8 cellular contexts compared by ENCODE assay signal in genomic region chr17:45640141-45640850, GRCh38.
DNase-seq lines count a peak whose midpoint lies in the region; ATAC-seq and TF ChIP-seq lines count a peak whose summit lies in the region.

No MANE protein-coding gene starts in this region.

- H3K4me3 Mint-ChIP-seq in activated CD8-positive, alpha-beta T cell treated with anti-CD3 and anti-CD28 coated beads for 36 hours, result no peak overlapping the region
- no peak overlapping the region for H3K4me3 Mint-ChIP-seq in naive thymus-derived CD8-positive, alpha-beta T cell

- no peak overlapping the region for H3K27ac ChIP-seq in HL-60 (replicated peaks)

- H3K4me3 ChIP-seq in HL-60 (replicated peaks; ENCODE audit: insufficient read depth, low read length), result no peak overlapping the region
- H3K4me3 ChIP-seq in epithelial cell of esophagus (ENCODE audit: low read length), result no peak overlapping the region

- POLR2A ChIA-PET in activated CD8-positive, alpha-beta T cell treated with anti-CD3 and anti-CD28 coated beads for 36 hours (lab: Charles Lee), result interaction anchor here (1.1 to 1.5 kb wide), 2 partner anchors 191 to 309 kb away, joined by 3 read pairs; no protein-coding TSS in a partner anchor
- POLR2A ChIA-PET in naive thymus-derived CD8-positive, alpha-beta T cell (lab: Charles Lee), result no interaction called here

- TF ChIP-seq CTCF in HL-60 (IDR thresholded peaks at IDR 0.05; ENCODE audit: insufficient read depth, low read length) (peak; percentile 99), epithelial cell of esophagus (IDR thresholded peaks at IDR 0.05; ENCODE audit: insufficient read depth, low read depth, low read length, missing control alignments) (peak; percentile 98)
- peak; percentile 90 for TF ChIP-seq CTCF in activated CD8-positive, alpha-beta T cell treated with anti-CD3 and anti-CD28 coated beads for 36 hours (IDR thresholded peaks at IDR 0.05)

- intact Hi-C loops in activated CD8-positive, alpha-beta T cell treated with anti-CD3 and anti-CD28 coated beads for 36 hours (cut with micrococcal nuclease), result loop anchor here (2.0 kb wide), 1 partner anchor 191 kb away; no protein-coding TSS in a partner anchor

- no peaks in the 10 kb centered on the region for H3K9me3 Mint-ChIP-seq in activated CD8-positive, alpha-beta T cell treated with anti-CD3 and anti-CD28 coated beads for 36 hours
- H3K9me3 Mint-ChIP-seq in naive thymus-derived CD8-positive, alpha-beta T cell, result no peaks in the 10 kb centered on the region

- H3K4me1 Mint-ChIP-seq in activated CD8-positive, alpha-beta T cell treated with anti-CD3 and anti-CD28 coated beads for 36 hours (ENCODE audit: low read depth), result peaks cover 5% of the 10 kb centered on the region
- H3K4me1 Mint-ChIP-seq in naive thymus-derived CD8-positive, alpha-beta T cell, result peaks cover 6 to 16% (median 12%) of the 10 kb centered on the region in 4 donors

- H3K27me3 Mint-ChIP-seq in activated CD8-positive, alpha-beta T cell treated with anti-CD3 and anti-CD28 coated beads for 36 hours, result no peaks in the 10 kb centered on the region
- H3K27me3 Mint-ChIP-seq in naive thymus-derived CD8-positive, alpha-beta T cell, result no peaks in the 10 kb centered on the region

- H3K36me3 Mint-ChIP-seq in activated CD8-positive, alpha-beta T cell treated with anti-CD3 and anti-CD28 coated beads for 36 hours (ENCODE audit: low read depth), result peaks cover 3% of the 10 kb centered on the region
- peaks cover 0 to 34% (median 3%) of the 10 kb centered on the region in 3 donors for H3K36me3 Mint-ChIP-seq in naive thymus-derived CD8-positive, alpha-beta T cell

- DNase-seq in ACHN (peak; percentile 77), HL-60 (ENCODE audit: low read depth in 1 of 2, low spot score in 1 of 2) (peak; percentile 40 to 69), epithelial cell of esophagus (ENCODE audit: low read depth) (peak; percentile 77), HUDEP-2 (lab: John Stamatoyannopoulos, UW; ENCODE audit: unreplicated experiment in 76 of 76) (no peak), SIG-M5 treated with dmso at 0.1 percent for 504 hours (lab: John Stamatoyannopoulos, UW; ENCODE audit: unreplicated experiment) (no peak)
- DNase-seq in activated CD8-positive, alpha-beta T cell treated with anti-CD3 and anti-CD28 coated beads for 36 hours, result peak; percentile 77
- peak; percentile 50 to 81 (median 64) for DNase-seq in naive thymus-derived CD8-positive, alpha-beta T cell
- peak; percentile 80 for DNase-seq in stimulated activated naive CD8-positive, alpha-beta T cell treated with anti-CD3 and anti-CD28 coated beads, Interleukin-15, Interleukin-2, amounts not matched to agents 100 U/mL and 50 U/mL, for 24 hours

- in situ Hi-C loops in ACHN (cut with HindIII; ENCODE audit: low pct_ligation_motif_present, low pct_unique_long_range_greater_than_20kb, low sequenced_read_pairs), result no loop called here

- peak overlapping the region; percentile 39 for H3K27ac Mint-ChIP-seq in activated CD8-positive, alpha-beta T cell treated with anti-CD3 and anti-CD28 coated beads for 36 hours
- H3K27ac Mint-ChIP-seq in naive thymus-derived CD8-positive, alpha-beta T cell, result peak overlapping the region in 5 of 10 donors; percentile 11 to 63 (median 56)

- peak; percentile 89 for ATAC-seq in activated CD8-positive, alpha-beta T cell treated with anti-CD3 and anti-CD28 coated beads for 36 hours
- ATAC-seq in naive thymus-derived CD8-positive, alpha-beta T cell, result peak; percentile 72 to 82
- ATAC-seq in stimulated activated naive CD8-positive, alpha-beta T cell treated with anti-CD3 and anti-CD28 coated beads, Interleukin-15, Interleukin-2, amounts not matched to agents 100 U/mL and 50 U/mL, for 24 hours, result peak; percentile 83

- no peaks in the 10 kb centered on the region for H3K27me3 ChIP-seq in HL-60 (ENCODE audit: insufficient read depth, poor library complexity, severe bottlenecking)

- CTCF ChIA-PET in activated CD8-positive, alpha-beta T cell treated with anti-CD3 and anti-CD28 coated beads for 36 hours (lab: Charles Lee), result interaction anchor here (0.6 to 5.0 kb wide), 31 partner anchors 8 to 308 kb away, joined by 3 to 58 read pairs (median 4); no protein-coding TSS in a partner anchor

Comparison
In these comparisons a context has a peak if more than half of its experiments do, and no peak if none do; other contexts are left out.
1. DNase-seq: peak in ACHN (single experiment), HL-60 (2 of 2), activated CD8-positive, alpha-beta T cell treated with anti-CD3 and anti-CD28 coated beads for 36 hours (single experiment), epithelial cell of esophagus (single experiment), naive thymus-derived CD8-positive, alpha-beta T cell (10 of 10) and stimulated activated naive CD8-positive, alpha-beta T cell treated with anti-CD3 and anti-CD28 coated beads, Interleukin-15, Interleukin-2, amounts not matched to agents 100 U/mL and 50 U/mL, for 24 hours (single experiment); none in HUDEP-2 (0 of 76) and SIG-M5 treated with dmso at 0.1 percent for 504 hours (single experiment).
2. Peak in every context shown above with its lines, with median percentiles within 50 percentile points of each other: CTCF ChIP-seq and ATAC-seq.